Comparison of ENCODE assay signal across 14 cellular contexts in the genomic region with DNA sequence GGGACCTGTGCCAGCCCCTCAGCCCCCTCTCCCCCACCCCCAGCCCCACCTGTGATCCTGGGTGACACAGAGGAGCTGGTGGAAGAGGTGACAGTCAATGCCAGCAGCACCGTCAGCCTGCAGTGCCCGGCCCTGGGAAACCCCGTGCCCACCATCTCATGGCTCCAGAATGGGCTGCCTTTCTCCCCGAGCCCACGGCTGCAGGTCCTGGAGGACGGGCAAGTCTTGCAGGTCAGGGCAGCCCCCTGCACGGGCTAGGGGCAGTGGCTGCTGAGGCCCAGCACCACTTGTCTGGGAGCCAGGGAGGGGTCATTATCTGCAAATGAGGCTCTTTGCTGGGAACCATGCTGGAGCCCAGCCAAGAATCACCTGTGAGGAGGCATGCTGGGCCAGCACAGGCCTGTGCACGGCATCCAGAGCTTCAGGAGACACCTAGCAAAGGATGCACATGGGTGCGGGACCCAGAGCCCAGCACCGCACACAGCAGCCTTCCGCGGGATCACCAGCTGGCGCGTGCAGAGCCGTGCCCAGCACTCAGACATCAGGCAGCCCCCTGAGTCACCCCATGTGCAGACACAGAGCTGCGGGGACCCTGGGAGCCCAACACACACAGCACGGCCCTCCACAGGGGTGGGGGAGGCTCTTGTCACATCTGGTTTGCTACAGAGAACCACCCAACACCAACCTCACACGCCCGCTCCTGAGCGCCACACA.
A peak's percentile ranks its signal among the peaks of the same experiment; 100 is the strongest.
DNase-seq lines count a peak whose midpoint lies in the region; ATAC-seq and TF ChIP-seq lines count a peak whose summit lies in the region.
"Had no signal": no experiment of that assay in that cellular context is flagged by ENCODE, and none has a peak within 500 bp of the region (broad histone marks: within the 10 kb centered on the region; RNA-seq: fewer than 3 reads in every experiment).

No MANE protein-coding gene starts in this region.

- peak; percentile 37 for ATAC-seq in esophagus mucosa
- ATAC-seq in HG02763 (IDR thresholded peaks at IDR 0.05; ENCODE audit: unreplicated experiment) = no peak
- ATAC-seq in HG02610 (IDR thresholded peaks at IDR 0.05; ENCODE audit: unreplicated experiment) = no peak
- ATAC-seq: SK-N-SH treated with all-trans-retinoic acid at 6 μM for 48 hours had no signal

- no peak overlapping the region for H3K27ac ChIP-seq in HEK293 (ENCODE audit: extremely low read depth, low read depth, low read length)

- no peak for TF ChIP-seq CTCF in HEK293 (tag by site-specific recombination; IDR thresholded peaks at IDR 0.05)

- peak; percentile 15 for DNase-seq in NCI-H2227 (lab: John Stamatoyannopoulos, UW; ENCODE audit: unreplicated experiment)
- DNase-seq in NCI-H2227 treated with DMSO at 0.1 percent for 48 hours (lab: John Stamatoyannopoulos, UW) = no peak
- DNase-seq in NCI-H2171 treated with DMSO at 0.1 percent for 48 hours (lab: John Stamatoyannopoulos, UW) = peak; percentile 50
- DNase-seq in AG08396 (ENCODE audit: low spot score) = no peak
- DNase-seq: AML-193, KBM-7, NCI-H446 treated with DMSO at 0.1 percent for 48 hours, SHP77 treated with DMSO at 0.1 percent for 48 hours had no signal

- H3K4me3 ChIP-seq in HEK293 (ENCODE audit: low read depth, low read length) = no peak overlapping the region
- H3K4me3 ChIP-seq: HAP-1 had no signal

- CTCF ChIA-PET in HEK293 (lab: Yijun Ruan, JAX) = interaction anchor here (0.6 kb wide), 1 partner anchor 300 kb away, joined by 3 read pairs; no protein-coding TSS in a partner anchor

- no peaks in the 10 kb centered on the region for H3K36me3 ChIP-seq in HEK293 (ENCODE audit: control insufficient read depth in 2 of 2, insufficient read depth in 1 of 2, low read length in 2 of 2)
- H3K36me3 ChIP-seq: HAP-1 had no signal

- no peaks in the 10 kb centered on the region for H3K4me1 ChIP-seq in HEK293 (ENCODE audit: control insufficient read depth, insufficient read depth, low read length)
- H3K4me1 ChIP-seq: HAP-1 had no signal

- H3K9me3 ChIP-seq in HEK293 (ENCODE audit: control insufficient read depth, insufficient read depth, low read depth, low read length) = no peaks in the 10 kb centered on the region
- H3K9me3 ChIP-seq: HAP-1 had no signal

- POLR2A ChIA-PET in HEK293 (lab: Yijun Ruan, JAX) = no interaction called here

TF ChIP-seq in HEK293, 187 proteins besides CTCF, POLR2A, EP300 and RAD21:
- TF ChIP-seq ZNF175 (tag by site-specific recombination; IDR thresholded peaks at IDR 0.05) = no peak
- TF ChIP-seq ZNF610 (tag by site-specific recombination; IDR thresholded peaks at IDR 0.05; ENCODE audit: borderline replicate concordance) = no peak
- no peak for TF ChIP-seq ZNF596 (tag by site-specific recombination; IDR thresholded peaks at IDR 0.05)
- no peak for TF ChIP-seq ZNF274 (IDR thresholded peaks at IDR 0.05; ENCODE audit: low read length)
- no peak for TF ChIP-seq ZNF274 (tag by site-specific recombination; IDR thresholded peaks at IDR 0.05; ENCODE audit: borderline replicate concordance)
- peak; percentile 57 for TF ChIP-seq ZIC2 (tag by site-specific recombination; IDR thresholded peaks at IDR 0.05)
- TF ChIP-seq MEIS1 (CRISPR knock-in tag; IDR thresholded peaks at IDR 0.05; ENCODE audit: borderline replicate concordance) = no peak
- TF ChIP-seq, protein P1, sequence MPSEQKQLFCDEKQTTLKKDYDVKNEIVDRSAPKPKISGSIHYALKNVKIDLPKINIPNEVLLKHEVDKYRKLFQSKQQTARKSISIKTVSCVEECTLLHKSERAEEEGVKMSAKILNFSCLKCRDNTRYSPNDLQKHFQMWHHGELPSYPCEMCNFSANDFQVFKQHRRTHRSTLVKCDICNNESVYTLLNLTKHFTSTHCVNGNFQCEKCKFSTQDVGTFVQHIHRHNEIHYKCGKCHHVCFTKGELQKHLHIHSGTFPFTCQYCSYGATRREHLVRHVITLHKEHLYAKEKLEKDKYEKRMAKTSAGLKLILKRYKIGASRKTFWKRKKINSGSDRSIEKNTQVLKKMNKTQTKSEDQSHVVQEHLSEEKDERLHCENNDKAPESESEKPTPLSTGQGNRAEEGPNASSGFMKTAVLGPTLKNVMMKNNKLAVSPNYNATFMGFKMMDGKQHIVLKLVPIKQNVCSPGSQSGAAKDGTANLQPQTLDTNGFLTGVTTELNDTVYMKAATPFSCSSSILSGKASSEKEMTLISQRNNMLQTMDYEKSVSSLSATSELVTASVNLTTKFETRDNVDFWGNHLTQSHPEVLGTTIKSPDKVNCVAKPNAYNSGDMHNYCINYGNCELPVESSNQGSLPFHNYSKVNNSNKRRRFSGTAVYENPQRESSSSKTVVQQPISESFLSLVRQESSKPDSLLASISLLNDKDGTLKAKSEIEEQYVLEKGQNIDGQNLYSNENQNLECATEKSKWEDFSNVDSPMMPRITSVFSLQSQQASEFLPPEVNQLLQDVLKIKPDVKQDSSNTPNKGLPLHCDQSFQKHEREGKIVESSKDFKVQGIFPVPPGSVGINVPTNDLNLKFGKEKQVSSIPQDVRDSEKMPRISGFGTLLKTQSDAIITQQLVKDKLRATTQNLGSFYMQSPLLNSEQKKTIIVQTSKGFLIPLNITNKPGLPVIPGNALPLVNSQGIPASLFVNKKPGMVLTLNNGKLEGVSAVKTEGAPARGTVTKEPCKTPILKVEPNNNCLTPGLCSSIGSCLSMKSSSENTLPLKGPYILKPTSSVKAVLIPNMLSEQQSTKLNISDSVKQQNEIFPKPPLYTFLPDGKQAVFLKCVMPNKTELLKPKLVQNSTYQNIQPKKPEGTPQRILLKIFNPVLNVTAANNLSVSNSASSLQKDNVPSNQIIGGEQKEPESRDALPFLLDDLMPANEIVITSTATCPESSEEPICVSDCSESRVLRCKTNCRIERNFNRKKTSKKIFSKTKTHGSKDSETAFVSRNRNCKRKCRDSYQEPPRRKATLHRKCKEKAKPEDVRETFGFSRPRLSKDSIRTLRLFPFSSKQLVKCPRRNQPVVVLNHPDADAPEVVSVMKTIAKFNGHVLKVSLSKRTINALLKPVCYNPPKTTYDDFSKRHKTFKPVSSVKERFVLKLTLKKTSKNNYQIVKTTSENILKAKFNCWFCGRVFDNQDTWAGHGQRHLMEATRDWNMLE (tag by site-specific recombination; conservative IDR thresholded peaks at IDR 0.05; ENCODE audit: low read depth) = no peak
- TF ChIP-seq, protein P2, sequence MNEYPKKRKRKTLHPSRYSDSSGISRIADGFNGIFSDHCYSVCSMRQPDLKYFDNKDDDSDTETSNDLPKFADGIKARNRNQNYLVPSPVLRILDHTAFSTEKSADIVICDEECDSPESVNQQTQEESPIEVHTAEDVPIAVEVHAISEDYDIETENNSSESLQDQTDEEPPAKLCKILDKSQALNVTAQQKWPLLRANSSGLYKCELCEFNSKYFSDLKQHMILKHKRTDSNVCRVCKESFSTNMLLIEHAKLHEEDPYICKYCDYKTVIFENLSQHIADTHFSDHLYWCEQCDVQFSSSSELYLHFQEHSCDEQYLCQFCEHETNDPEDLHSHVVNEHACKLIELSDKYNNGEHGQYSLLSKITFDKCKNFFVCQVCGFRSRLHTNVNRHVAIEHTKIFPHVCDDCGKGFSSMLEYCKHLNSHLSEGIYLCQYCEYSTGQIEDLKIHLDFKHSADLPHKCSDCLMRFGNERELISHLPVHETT (tag by site-specific recombination; IDR thresholded peaks at IDR 0.05) = no peak
TF ChIP-seq in HEK293: peak in this region for 1.

Comparison
In these comparisons a context has a peak if more than half of its experiments do, and no peak if none do; other contexts are left out.
1. DNase-seq: peak in NCI-H2227 (single experiment) and NCI-H2171 treated with DMSO at 0.1 percent for 48 hours (single experiment); none in NCI-H2227 treated with DMSO at 0.1 percent for 48 hours (single experiment) and AG08396 (single experiment).